ENCODE assay signal across 6 cellular contexts in genomic region chr22:20956258-20957117, GRCh38. TPM values are rescaled to one million over a fixed set of nuclear protein-coding genes. Genes with fewer than 3 reads are reported as not detected.
A peak's percentile ranks its signal among the peaks of the same experiment; 100 is the strongest.
DNase-seq lines count a peak whose midpoint lies in the region; ATAC-seq and FAIRE-seq lines count a peak whose summit lies in the region.

No MANE protein-coding gene starts in this region.

- no peaks in the 10 kb centered on the region for H3K9me3 Mint-ChIP-seq in activated CD8-positive, alpha-beta T cell treated with anti-CD3 and anti-CD28 coated beads, Interleukin-2, amount 10 ng/mL, durations not matched to agents 7 days and 5 days (ENCODE audit: insufficient read depth)
- H3K9me3 Mint-ChIP-seq in memory B cell = no peaks in the 10 kb centered on the region

- CTCF ChIA-PET in activated CD8-positive, alpha-beta T cell treated with anti-CD3 and anti-CD28 coated beads, Interleukin-2, amount 10 ng/mL, durations not matched to agents 7 days and 5 days (lab: Charles Lee) = interaction anchor here (0.8 to 1.1 kb wide), 2 partner anchors 146 to 152 kb away, joined by 3 to 4 read pairs; no protein-coding TSS in a partner anchor

- peaks cover 18% of the 10 kb centered on the region for H3K36me3 Mint-ChIP-seq in activated CD8-positive, alpha-beta T cell treated with anti-CD3 and anti-CD28 coated beads, Interleukin-2, amount 10 ng/mL, durations not matched to agents 7 days and 5 days (ENCODE audit: low read depth)
- H3K36me3 Mint-ChIP-seq in memory B cell = peaks cover 4% of the 10 kb centered on the region

- POLR2A ChIA-PET in activated CD8-positive, alpha-beta T cell treated with anti-CD3 and anti-CD28 coated beads, Interleukin-2, amount 10 ng/mL, durations not matched to agents 7 days and 5 days (lab: Charles Lee) = interaction anchor here (1.0 to 1.1 kb wide), 2 partner anchors 46 to 87 kb away, joined by 3 read pairs; partner anchors contain the start of gene THAP7

- H3K27me3 Mint-ChIP-seq in activated CD8-positive, alpha-beta T cell treated with anti-CD3 and anti-CD28 coated beads, Interleukin-2, amount 10 ng/mL, durations not matched to agents 7 days and 5 days (ENCODE audit: low read depth) = peaks cover 18% of the 10 kb centered on the region
- peaks cover 7% of the 10 kb centered on the region for H3K27me3 Mint-ChIP-seq in memory B cell

- peaks cover 4% of the 10 kb centered on the region for H3K4me1 Mint-ChIP-seq in activated CD8-positive, alpha-beta T cell treated with anti-CD3 and anti-CD28 coated beads, Interleukin-2, amount 10 ng/mL, durations not matched to agents 7 days and 5 days (ENCODE audit: low read depth)
- H3K4me1 Mint-ChIP-seq in memory B cell = peaks cover 12% of the 10 kb centered on the region

- peak; percentile 61 for DNase-seq in EL
- DNase-seq in activated CD8-positive, alpha-beta T cell treated with anti-CD3 and anti-CD28 coated beads, Interleukin-2, amount 10 ng/mL, durations not matched to agents 7 days and 5 days = no peak
- no peak for DNase-seq in memory B cell (ENCODE audit: low spot score in 2 of 2)
- DNase-seq in GM03348 (ENCODE audit: low spot score) = no peak
- no peak for DNase-seq in HTR-8/SVneo (ENCODE audit: insufficient read length, low spot score)
- DNase-seq in NCI-H526 treated with DMSO at 0.1 percent for 48 hours (lab: John Stamatoyannopoulos, UW) = no peak

- H3K27ac Mint-ChIP-seq in activated CD8-positive, alpha-beta T cell treated with anti-CD3 and anti-CD28 coated beads, Interleukin-2, amount 10 ng/mL, durations not matched to agents 7 days and 5 days = no peak overlapping the region
- no peak overlapping the region for H3K27ac Mint-ChIP-seq in memory B cell

- peak overlapping the region; percentile 31 for H3K4me3 Mint-ChIP-seq in activated CD8-positive, alpha-beta T cell treated with anti-CD3 and anti-CD28 coated beads, Interleukin-2, amount 10 ng/mL, durations not matched to agents 7 days and 5 days
- H3K4me3 Mint-ChIP-seq in memory B cell = peak overlapping the region; percentile 81

- no peak for FAIRE-seq in HTR-8/SVneo (lab: Jason Lieb, UNC)

- ATAC-seq in activated CD8-positive, alpha-beta T cell treated with anti-CD3 and anti-CD28 coated beads, Interleukin-2, amount 10 ng/mL, durations not matched to agents 7 days and 5 days = no peak
- no peak for ATAC-seq in memory B cell (ENCODE audit: low read depth)

RNA-seq across cellular contexts. Expression of gene AIFM3, which starts 10.6 kb away (rescaled TPM):
- total RNA-seq in activated CD8-positive, alpha-beta T cell treated with anti-CD3 and anti-CD28 coated beads, Interleukin-2, amount 10 ng/mL, durations not matched to agents 7 days and 5 days = under 1 TPM; 0.37 to 0.39 TPM

RNA-seq across cellular contexts. Expression of gene LZTR1, which starts 25.6 kb away (rescaled TPM):
- total RNA-seq in activated CD8-positive, alpha-beta T cell treated with anti-CD3 and anti-CD28 coated beads, Interleukin-2, amount 10 ng/mL, durations not matched to agents 7 days and 5 days = 10 to 100 TPM; 56.2 to 58.0 TPM

RNA-seq across cellular contexts. Expression of gene CRKL, which starts 39.3 kb away (rescaled TPM):
- total RNA-seq in activated CD8-positive, alpha-beta T cell treated with anti-CD3 and anti-CD28 coated beads, Interleukin-2, amount 10 ng/mL, durations not matched to agents 7 days and 5 days = 10 to 100 TPM; 87.0 to 87.4 TPM

RNA-seq across cellular contexts. Expression of gene THAP7, which starts 45.4 kb away (rescaled TPM):
- 10 to 100 TPM; 31.7 to 32.0 TPM for total RNA-seq in activated CD8-positive, alpha-beta T cell treated with anti-CD3 and anti-CD28 coated beads, Interleukin-2, amount 10 ng/mL, durations not matched to agents 7 days and 5 days

RNA-seq across cellular contexts. Expression of gene P2RX6, which starts 58.5 kb away (rescaled TPM):
- total RNA-seq in activated CD8-positive, alpha-beta T cell treated with anti-CD3 and anti-CD28 coated beads, Interleukin-2, amount 10 ng/mL, durations not matched to agents 7 days and 5 days = under 1 TPM; 0.50 to 0.63 TPM
